10 cellular contexts compared by ENCODE assay signal in genomic region chr14:51180577-51180976, GRCh38.
DNase-seq lines count a peak whose midpoint lies in the region; ATAC-seq lines count a peak whose summit lies in the region.
"Had no signal": no experiment of that assay in that cellular context is flagged by ENCODE, and none has a peak within 500 bp of the region (broad histone marks: within the 10 kb centered on the region; RNA-seq: fewer than 3 reads in every experiment).

No MANE protein-coding gene starts in this region.

- peak overlapping the region; percentile 81 for H3K27ac Mint-ChIP-seq in stimulated activated naive B cell treated with anti-CD40 and anti-IgM and Interleukin-4, amounts not matched to agents 10 μg/mL and 1 μg/mL and 100 μg/mL, for 72 hours
- H3K27ac Mint-ChIP-seq: T-helper 2 cell treated with Interferon-gamma antibody and Interleukin-4, amounts not matched to agents 5 μg/mL and 100 μg/mL, for 36 hours had no signal

- peak; percentile 42 for DNase-seq in stimulated activated naive B cell treated with anti-CD40 and anti-IgM and Interleukin-4, amounts not matched to agents 10 μg/mL and 1 μg/mL and 100 μg/mL, for 72 hours
- DNase-seq in OCI-M1 (lab: John Stamatoyannopoulos, UW), result no peak
- DNase-seq in HPDE6-E6E7 (ENCODE audit: extremely low spot score), result no peak
- DNase-seq in activated T-cell treated with anti-CD3 and anti-CD28 coated beads, Interleukin-2, amount 50 U/mL, for 48 hours, result no peak
- DNase-seq: IMR-90, Peyer's patch had no signal

- peaks cover 4 to 5% of the 10 kb centered on the region in 2 donors for H3K9me3 Mint-ChIP-seq in stimulated activated naive B cell treated with anti-CD40 and anti-IgM and Interleukin-4, amounts not matched to agents 10 μg/mL and 1 μg/mL and 100 μg/mL, for 72 hours
- H3K9me3 Mint-ChIP-seq: T-helper 2 cell treated with Interferon-gamma antibody and Interleukin-4, amounts not matched to agents 5 μg/mL and 100 μg/mL, for 36 hours had no signal

- peak; percentile 76 for ATAC-seq in GM19035 (IDR thresholded peaks at IDR 0.05; ENCODE audit: unreplicated experiment)
- peak; percentile 84 for ATAC-seq in GM21786 (IDR thresholded peaks at IDR 0.05; ENCODE audit: unreplicated experiment)
- ATAC-seq in HG03280 (IDR thresholded peaks at IDR 0.05; ENCODE audit: unreplicated experiment), result peak; percentile 72
- peak; percentile 84 to 89 for ATAC-seq in stimulated activated naive B cell treated with anti-CD40 and anti-IgM and Interleukin-4, amounts not matched to agents 10 μg/mL and 1 μg/mL and 100 μg/mL, for 72 hours (replicated peaks)

- peaks cover 6 to 12% of the 10 kb centered on the region in 2 donors for H3K27me3 Mint-ChIP-seq in stimulated activated naive B cell treated with anti-CD40 and anti-IgM and Interleukin-4, amounts not matched to agents 10 μg/mL and 1 μg/mL and 100 μg/mL, for 72 hours

- H3K4me3 Mint-ChIP-seq in stimulated activated naive B cell treated with anti-CD40 and anti-IgM and Interleukin-4, amounts not matched to agents 10 μg/mL and 1 μg/mL and 100 μg/mL, for 72 hours, result peak overlapping the region; percentile 55 to 60
- H3K4me3 Mint-ChIP-seq: T-helper 2 cell treated with Interferon-gamma antibody and Interleukin-4, amounts not matched to agents 5 μg/mL and 100 μg/mL, for 36 hours had no signal

- H3K4me1 Mint-ChIP-seq in stimulated activated naive B cell treated with anti-CD40 and anti-IgM and Interleukin-4, amounts not matched to agents 10 μg/mL and 1 μg/mL and 100 μg/mL, for 72 hours, result peaks cover 25 to 51% of the 10 kb centered on the region in 2 donors

- H3K36me3 Mint-ChIP-seq in stimulated activated naive B cell treated with anti-CD40 and anti-IgM and Interleukin-4, amounts not matched to agents 10 μg/mL and 1 μg/mL and 100 μg/mL, for 72 hours, result peaks cover 6 to 16% of the 10 kb centered on the region in 2 donors
